In the genomic region with DNA sequence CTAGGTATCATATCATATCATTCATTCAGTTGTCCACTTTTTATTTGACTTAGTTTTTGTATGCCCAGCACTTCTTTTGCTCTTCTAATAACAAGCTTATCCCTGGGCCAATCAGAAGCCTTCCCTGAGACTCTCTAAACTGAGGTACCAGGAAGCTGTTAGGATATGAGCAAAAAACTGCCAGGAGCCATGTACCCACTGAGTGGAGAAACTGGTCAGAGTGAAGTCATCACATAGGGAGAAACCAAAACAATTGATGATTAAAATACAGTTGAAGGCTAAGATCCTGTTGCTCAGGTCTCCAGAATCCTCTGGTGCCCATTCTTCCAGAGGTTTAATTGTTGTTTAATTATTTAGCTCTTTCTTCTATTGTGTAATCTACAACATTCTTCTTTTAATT, we compare ENCODE assay signal across 29 cellular contexts.
"Had no signal": no experiment of that assay in that cellular context is flagged by ENCODE, and none has a peak within 500 bp of the region (broad histone marks: within the 10 kb centered on the region; RNA-seq: fewer than 3 reads in every experiment).

No MANE protein-coding gene starts in this region.

- H3K27ac ChIP-seq: cardiac muscle cell, SJCRH30, SK-N-MC had no signal

- H3K4me3 ChIP-seq: cardiac muscle cell, MG63, SJCRH30, SK-N-MC had no signal

- H3K27me3 ChIP-seq: cardiac muscle cell, MG63, SJCRH30 had no signal

- DNase-seq: activated CD4-positive, alpha-beta T cell treated with anti-CD3 and anti-CD28 coated beads for 36 hours; activated CD4-positive, alpha-beta T cell treated with anti-CD3 and anti-CD28 coated beads, Interleukin-2, amount 10 ng/mL, durations not matched to agents 7 days and 5 days; activated CD4-positive, alpha-beta T cell treated with anti-CD3 and anti-CD28 coated beads, Interleukin-2, amount 50 U/mL, for 48 hours; activated CD8-positive, alpha-beta memory T cell treated with anti-CD3 and anti-CD28 coated beads for 24 hours; activated CD8-positive, alpha-beta memory T cell treated with anti-CD3 and anti-CD28 coated beads, Interleukin-2, amount 10 ng/mL, durations not matched to agents 7 days and 5 days; activated CD8-positive, alpha-beta memory T cell treated with anti-CD3 and anti-CD28 coated beads, Interleukin-2, amount 50 U/mL, for 48 hours; activated effector memory CD4-positive, alpha-beta T cell treated with Interleukin-2 at 50 U/mL for 16 hours; activated naive CD4-positive, alpha-beta T cell treated with anti-CD3 and anti-CD28 coated beads, Interleukin-2, amount 10 ng/mL, durations not matched to agents 7 days and 5 days; activated naive CD8-positive, alpha-beta T cell treated with anti-CD3 and anti-CD28 coated beads, Interleukin-2, amount 50 U/mL, for 24 hours; activated T-cell treated with anti-CD3 and anti-CD28 coated beads, Interleukin-2, amount 50 U/mL, for 48 hours; anterior cingulate cortex; Kasumi-1; KG1; MG63; NCI-H1048; NCI-H1105 treated with DMSO at 0.1 percent for 48 hours; NCI-H1436; NCI-H1694; NCI-H1930; NCI-H2081 treated with DMSO at 0.1 percent for 48 hours; NCI-H226; SHP77; SJCRH30; T1000 had no signal

- ATAC-seq: activated CD4-positive, alpha-beta T cell treated with anti-CD3 and anti-CD28 coated beads for 36 hours; activated CD4-positive, CD25-positive, alpha-beta regulatory T cell treated with anti-CD3 and anti-CD28 coated beads, Interleukin-2, amount 50 U/mL, for 24 hours; activated CD8-positive, alpha-beta memory T cell treated with anti-CD3 and anti-CD28 coated beads, Interleukin-2, amount 10 ng/mL, durations not matched to agents 7 days and 5 days; activated naive CD8-positive, alpha-beta T cell treated with anti-CD3 and anti-CD28 coated beads, Interleukin-2, amount 50 U/mL, for 24 hours; Panc1; WTC11 had no signal
